14 cellular contexts compared by ENCODE assay signal in genomic region chr3:105830836-105831235, GRCh38. TPM values are rescaled to one million over a fixed set of nuclear protein-coding genes. Genes with fewer than 3 reads are reported as not detected.
DNase-seq lines count a peak whose midpoint lies in the region; ATAC-seq lines count a peak whose summit lies in the region.
"Had no signal": no experiment of that assay in that cellular context is flagged by ENCODE, and none has a peak within 500 bp of the region (broad histone marks: within the 10 kb centered on the region; RNA-seq: fewer than 3 reads in every experiment).

No MANE protein-coding gene starts in this region.

- CTCF ChIA-PET in activated CD4-positive, alpha-beta T cell treated with anti-CD3 and anti-CD28 coated beads for 36 hours (lab: Charles Lee) = interaction anchor here (1.2 kb wide), 1 partner anchor 92 kb away, joined by 3 read pairs; no protein-coding TSS in a partner anchor

- intact Hi-C loops in activated CD4-positive, alpha-beta T cell treated with anti-CD3 and anti-CD28 coated beads for 36 hours (cut with DNase I, micrococcal nuclease) = loop anchor here (1.0 to 10.0 kb wide), 6 partner anchors 35 to 774 kb away; no protein-coding TSS in a partner anchor
- intact Hi-C loops in activated T-helper 2 cell treated with anti-CD3 and anti-CD28 coated beads, Interferon-gamma antibody, Interleukin-2, Interleukin-4, amounts not matched to agents 10 μg/mL and 5 μg/mL and 100 μg/mL, durations not matched to agents 14 hours and 24 hours and 36 hours (cut with micrococcal nuclease) = no loop called here

- POLR2A ChIA-PET in activated CD4-positive, alpha-beta T cell treated with anti-CD3 and anti-CD28 coated beads for 36 hours (lab: Charles Lee) = no interaction called here

- peaks cover 60% of the 10 kb centered on the region for H3K36me3 Mint-ChIP-seq in activated CD4-positive, alpha-beta T cell treated with anti-CD3 and anti-CD28 coated beads for 36 hours (ENCODE audit: low read depth)
- peaks cover 71% of the 10 kb centered on the region for H3K36me3 Mint-ChIP-seq in activated T-helper 2 cell treated with anti-CD3 and anti-CD28 coated beads, Interferon-gamma antibody, Interleukin-2, Interleukin-4, amounts not matched to agents 10 μg/mL and 5 μg/mL and 100 μg/mL, durations not matched to agents 14 hours and 24 hours and 36 hours (ENCODE audit: low read depth)
- H3K36me3 Mint-ChIP-seq in natural killer cell treated with Interleukin-12 subunit alpha and Interleukin-12 subunit beta and Interleukin-15 and Interleukin-18, amount 100 ng/mL, for 72 hours = peaks cover 27% of the 10 kb centered on the region

- no peaks in the 10 kb centered on the region for H3K27me3 Mint-ChIP-seq in activated CD4-positive, alpha-beta T cell treated with anti-CD3 and anti-CD28 coated beads for 36 hours
- H3K27me3 Mint-ChIP-seq in activated T-helper 2 cell treated with anti-CD3 and anti-CD28 coated beads, Interferon-gamma antibody, Interleukin-2, Interleukin-4, amounts not matched to agents 10 μg/mL and 5 μg/mL and 100 μg/mL, durations not matched to agents 14 hours and 24 hours and 36 hours (ENCODE audit: low read depth) = no peaks in the 10 kb centered on the region
- no peaks in the 10 kb centered on the region for H3K27me3 Mint-ChIP-seq in natural killer cell treated with Interleukin-12 subunit alpha and Interleukin-12 subunit beta and Interleukin-15 and Interleukin-18, amount 100 ng/mL, for 72 hours

- peak overlapping the region; percentile 2 for H3K4me3 Mint-ChIP-seq in activated CD4-positive, alpha-beta T cell treated with anti-CD3 and anti-CD28 coated beads for 36 hours
- H3K4me3 Mint-ChIP-seq in activated T-helper 2 cell treated with anti-CD3 and anti-CD28 coated beads, Interferon-gamma antibody, Interleukin-2, Interleukin-4, amounts not matched to agents 10 μg/mL and 5 μg/mL and 100 μg/mL, durations not matched to agents 14 hours and 24 hours and 36 hours (ENCODE audit: low read depth) = peak overlapping the region; percentile 55
- H3K4me3 Mint-ChIP-seq in natural killer cell treated with Interleukin-12 subunit alpha and Interleukin-12 subunit beta and Interleukin-15 and Interleukin-18, amount 100 ng/mL, for 72 hours = peak overlapping the region; percentile 73

- H3K9me3 Mint-ChIP-seq in activated CD4-positive, alpha-beta T cell treated with anti-CD3 and anti-CD28 coated beads for 36 hours (ENCODE audit: low read depth) = peaks cover 3% of the 10 kb centered on the region
- peaks cover 6% of the 10 kb centered on the region for H3K9me3 Mint-ChIP-seq in activated T-helper 2 cell treated with anti-CD3 and anti-CD28 coated beads, Interferon-gamma antibody, Interleukin-2, Interleukin-4, amounts not matched to agents 10 μg/mL and 5 μg/mL and 100 μg/mL, durations not matched to agents 14 hours and 24 hours and 36 hours
- H3K9me3 Mint-ChIP-seq in natural killer cell treated with Interleukin-12 subunit alpha and Interleukin-12 subunit beta and Interleukin-15 and Interleukin-18, amount 100 ng/mL, for 72 hours = no peaks in the 10 kb centered on the region

- peak overlapping the region; percentile 88 for H3K27ac Mint-ChIP-seq in activated CD4-positive, alpha-beta T cell treated with anti-CD3 and anti-CD28 coated beads for 36 hours
- H3K27ac Mint-ChIP-seq in activated T-helper 2 cell treated with anti-CD3 and anti-CD28 coated beads, Interferon-gamma antibody, Interleukin-2, Interleukin-4, amounts not matched to agents 10 μg/mL and 5 μg/mL and 100 μg/mL, durations not matched to agents 14 hours and 24 hours and 36 hours = peak overlapping the region; percentile 94
- peak overlapping the region; percentile 80 to 91 for H3K27ac Mint-ChIP-seq in natural killer cell treated with Interleukin-12 subunit alpha and Interleukin-12 subunit beta and Interleukin-15 and Interleukin-18, amount 100 ng/mL, for 72 hours

- ATAC-seq in activated CD4-positive, alpha-beta T cell treated with anti-CD3 and anti-CD28 coated beads for 36 hours = no peak
- ATAC-seq in HG02981 (IDR thresholded peaks at IDR 0.05; ENCODE audit: unreplicated experiment) = peak; percentile 59
- no peak for ATAC-seq in natural killer cell treated with Interleukin-12 subunit alpha and Interleukin-12 subunit beta and Interleukin-15 and Interleukin-18, amount 100 ng/mL, for 72 hours
- ATAC-seq: Panc1 had no signal

- no peak for DNase-seq in activated CD4-positive, alpha-beta T cell treated with anti-CD3 and anti-CD28 coated beads for 36 hours
- no peak for DNase-seq in activated CD4-positive, alpha-beta T cell treated with anti-CD3 and anti-CD28 coated beads for 4 hours
- DNase-seq in activated T-helper 2 cell treated with anti-CD3 and anti-CD28 coated beads, Interferon-gamma antibody, Interleukin-2, Interleukin-4, amounts not matched to agents 10 μg/mL and 5 μg/mL and 100 μg/mL, durations not matched to agents 14 hours and 24 hours and 36 hours (ENCODE audit: low spot score) = no peak
- DNase-seq in natural killer cell treated with Interleukin-12 subunit alpha and Interleukin-12 subunit beta and Interleukin-15 and Interleukin-18, amount 100 ng/mL, for 72 hours (ENCODE audit: low spot score) = no peak
- DNase-seq in nucleus accumbens (lab: John Stamatoyannopoulos, UW) (no peak), hepatic stellate cell (ENCODE audit: low spot score) (no peak), NCI-H128 (lab: John Stamatoyannopoulos, UW; ENCODE audit: unreplicated experiment) (no peak)
- DNase-seq: activated effector memory CD4-positive, alpha-beta T cell treated with anti-CD3 and anti-CD28 coated beads, Interleukin-2, amount 50 U/mL, for 16 hours; Caco-2; GF-D8; NCI-H187 treated with DMSO at 0.1 percent for 48 hours; NCI-H524 had no signal

- H3K4me1 Mint-ChIP-seq in activated CD4-positive, alpha-beta T cell treated with anti-CD3 and anti-CD28 coated beads for 36 hours = peaks cover 85% of the 10 kb centered on the region
- peaks cover 73% of the 10 kb centered on the region for H3K4me1 Mint-ChIP-seq in activated T-helper 2 cell treated with anti-CD3 and anti-CD28 coated beads, Interferon-gamma antibody, Interleukin-2, Interleukin-4, amounts not matched to agents 10 μg/mL and 5 μg/mL and 100 μg/mL, durations not matched to agents 14 hours and 24 hours and 36 hours (ENCODE audit: low read depth)
- H3K4me1 Mint-ChIP-seq in natural killer cell treated with Interleukin-12 subunit alpha and Interleukin-12 subunit beta and Interleukin-15 and Interleukin-18, amount 100 ng/mL, for 72 hours (ENCODE audit: low read depth in 2 of 2) = peaks cover 65 to 83% of the 10 kb centered on the region in 2 donors

RNA-seq across cellular contexts. Expression of gene CBLB, which starts 38.0 kb away (rescaled TPM):
- total RNA-seq in activated CD4-positive, alpha-beta T cell treated with anti-CD3 and anti-CD28 coated beads for 36 hours = 100 to 1,000 TPM; 112 to 163 TPM
- total RNA-seq in activated T-helper 2 cell treated with anti-CD3 and anti-CD28 coated beads, Interferon-gamma antibody, Interleukin-2, Interleukin-4, amounts not matched to agents 10 μg/mL and 5 μg/mL and 100 μg/mL, durations not matched to agents 14 hours and 24 hours and 36 hours = 146 and 152 TPM in 2 replicates
- 10 to 100 TPM; 70.8 to 78.3 TPM for total RNA-seq in natural killer cell treated with Interleukin-12 subunit alpha and Interleukin-12 subunit beta and Interleukin-15 and Interleukin-18, amount 100 ng/mL, for 72 hours

Comparison
In these comparisons a context has a peak if more than half of its experiments do, and no peak if none do; other contexts are left out.
1. H3K4me3 Mint-ChIP-seq: peak in every context shown above with its lines; median percentile 73 in natural killer cell treated with Interleukin-12 subunit alpha and Interleukin-12 subunit beta and Interleukin-15 and Interleukin-18, amount 100 ng/mL, for 72 hours; 55 in activated T-helper 2 cell treated with anti-CD3 and anti-CD28 coated beads, Interferon-gamma antibody, Interleukin-2, Interleukin-4, amounts not matched to agents 10 μg/mL and 5 μg/mL and 100 μg/mL, durations not matched to agents 14 hours and 24 hours and 36 hours; 2 in activated CD4-positive, alpha-beta T cell treated with anti-CD3 and anti-CD28 coated beads for 36 hours.